Comparison of ENCODE assay signal across 12 cellular contexts in genomic region chr6:52499026-52499425, GRCh38.
DNase-seq lines count a peak whose midpoint lies in the region; ATAC-seq and TF ChIP-seq lines count a peak whose summit lies in the region.
"Had no signal": no experiment of that assay in that cellular context is flagged by ENCODE, and none has a peak within 500 bp of the region (broad histone marks: within the 10 kb centered on the region; RNA-seq: fewer than 3 reads in every experiment).

No MANE protein-coding gene starts in this region.

- H3K36me3 ChIP-seq in KMS-11 (ENCODE audit: insufficient read depth): no peaks in the 10 kb centered on the region

- no peak overlapping the region for H3K4me3 Mint-ChIP-seq in neural crest cell
- H3K4me3 Mint-ChIP-seq in activated CD8-positive, alpha-beta T cell treated with anti-CD3 and anti-CD28 coated beads, Interleukin-2, amount 10 ng/mL, durations not matched to agents 7 days and 5 days: no peak overlapping the region

- no peaks in the 10 kb centered on the region for H3K27me3 Mint-ChIP-seq in neural crest cell (ENCODE audit: low read depth)
- no peaks in the 10 kb centered on the region for H3K27me3 Mint-ChIP-seq in activated CD8-positive, alpha-beta T cell treated with anti-CD3 and anti-CD28 coated beads, Interleukin-2, amount 10 ng/mL, durations not matched to agents 7 days and 5 days (ENCODE audit: low read depth)

- TF ChIP-seq CTCF in KMS-11 (conservative IDR thresholded peaks at IDR 0.05; ENCODE audit: low read depth, low read length): no peak
- TF ChIP-seq CTCF in choroid plexus epithelial cell (conservative IDR thresholded peaks at IDR 0.05; ENCODE audit: low read depth, low read length): no peak
- no peak for TF ChIP-seq CTCF in neural crest cell (conservative IDR thresholded peaks at IDR 0.05)

- H3K4me1 ChIP-seq in KMS-11 (ENCODE audit: low read depth, poor library complexity, severe bottlenecking): peaks cover 98% of the 10 kb centered on the region

- peak overlapping the region; percentile 91 for H3K27ac ChIP-seq in KMS-11

- H3K4me1 Mint-ChIP-seq in neural crest cell: no peaks in the 10 kb centered on the region
- H3K4me1 Mint-ChIP-seq in activated CD8-positive, alpha-beta T cell treated with anti-CD3 and anti-CD28 coated beads, Interleukin-2, amount 10 ng/mL, durations not matched to agents 7 days and 5 days (ENCODE audit: low read depth): peaks cover under 1% of the 10 kb centered on the region

- H3K27me3 ChIP-seq in KMS-11 (ENCODE audit: insufficient read depth, low read depth): no peaks in the 10 kb centered on the region

- peaks cover 3% of the 10 kb centered on the region; the same call in 1 of the 2 replicates for H3K79me2 ChIP-seq in KMS-11 (ENCODE audit: insufficient read depth, low read depth)

- peaks cover 12% of the 10 kb centered on the region for H3K36me3 Mint-ChIP-seq in neural crest cell (ENCODE audit: low read depth)
- H3K36me3 Mint-ChIP-seq in activated CD8-positive, alpha-beta T cell treated with anti-CD3 and anti-CD28 coated beads, Interleukin-2, amount 10 ng/mL, durations not matched to agents 7 days and 5 days (ENCODE audit: low read depth): no peaks in the 10 kb centered on the region

- no peak overlapping the region for H3K4me3 ChIP-seq in KMS-11 (IDR thresholded peaks at IDR 0.05; ENCODE audit: insufficient read depth, low read depth, low read length)
- no peak overlapping the region for H3K4me3 ChIP-seq in choroid plexus epithelial cell (ENCODE audit: low read depth, low read length)

- H3K9me3 Mint-ChIP-seq in neural crest cell: peaks cover 3% of the 10 kb centered on the region
- no peaks in the 10 kb centered on the region for H3K9me3 Mint-ChIP-seq in activated CD8-positive, alpha-beta T cell treated with anti-CD3 and anti-CD28 coated beads, Interleukin-2, amount 10 ng/mL, durations not matched to agents 7 days and 5 days (ENCODE audit: insufficient read depth)

- H4K20me1 ChIP-seq in KMS-11 (ENCODE audit: insufficient read depth): no peaks in the 10 kb centered on the region

- POLR2A ChIA-PET in activated CD8-positive, alpha-beta T cell treated with anti-CD3 and anti-CD28 coated beads, Interleukin-2, amount 10 ng/mL, durations not matched to agents 7 days and 5 days (lab: Charles Lee): no interaction called here

- H3K9ac ChIP-seq in KMS-11: peak overlapping the region; percentile 67

- peak overlapping the region; percentile 72 for H3K4me2 ChIP-seq in KMS-11

- ATAC-seq in HG03159 (IDR thresholded peaks at IDR 0.05; ENCODE audit: unreplicated experiment): no peak
- no peak for ATAC-seq in activated CD8-positive, alpha-beta T cell treated with anti-CD3 and anti-CD28 coated beads, Interleukin-2, amount 10 ng/mL, durations not matched to agents 7 days and 5 days

- H2AFZ ChIP-seq in KMS-11 (ENCODE audit: low read depth): no peak overlapping the region

- peak; percentile 38 for DNase-seq in AG20443 (ENCODE audit: low spot score)
- peak; percentile 62 for DNase-seq in choroid plexus epithelial cell (ENCODE audit: low read depth)
- no peak for DNase-seq in neural crest cell (ENCODE audit: low read depth, low spot score)
- no peak for DNase-seq in OCI-M2 (lab: John Stamatoyannopoulos, UW; ENCODE audit: unreplicated experiment)
- no peak for DNase-seq in NK-92 (lab: John Stamatoyannopoulos, UW; ENCODE audit: unreplicated experiment)
- no peak for DNase-seq in activated CD8-positive, alpha-beta T cell treated with anti-CD3 and anti-CD28 coated beads, Interleukin-2, amount 10 ng/mL, durations not matched to agents 7 days and 5 days
- DNase-seq: activated CD4-positive, alpha-beta T cell treated with anti-CD3 and anti-CD28 coated beads, Interleukin-2, amount 50 U/mL, for 48 hours; C1 segment of cervical spinal cord; NCI-H1417 treated with DMSO at 0.1 percent for 48 hours; SHP77 had no signal

- H3K27ac Mint-ChIP-seq in neural crest cell (ENCODE audit: unreplicated experiment): peak overlapping the region; percentile 14
- H3K27ac Mint-ChIP-seq in activated CD8-positive, alpha-beta T cell treated with anti-CD3 and anti-CD28 coated beads, Interleukin-2, amount 10 ng/mL, durations not matched to agents 7 days and 5 days: no peak overlapping the region

- CTCF ChIA-PET in activated CD8-positive, alpha-beta T cell treated with anti-CD3 and anti-CD28 coated beads, Interleukin-2, amount 10 ng/mL, durations not matched to agents 7 days and 5 days (lab: Charles Lee): no interaction called here

Comparison
In these comparisons a context has a peak if more than half of its experiments do, and no peak if none do; other contexts are left out.
1. DNase-seq: peak in AG20443 (single experiment) and choroid plexus epithelial cell (single experiment); none in neural crest cell (single experiment), OCI-M2 (single experiment), NK-92 (single experiment) and activated CD8-positive, alpha-beta T cell treated with anti-CD3 and anti-CD28 coated beads, Interleukin-2, amount 10 ng/mL, durations not matched to agents 7 days and 5 days (single experiment).